In the genomic region with DNA sequence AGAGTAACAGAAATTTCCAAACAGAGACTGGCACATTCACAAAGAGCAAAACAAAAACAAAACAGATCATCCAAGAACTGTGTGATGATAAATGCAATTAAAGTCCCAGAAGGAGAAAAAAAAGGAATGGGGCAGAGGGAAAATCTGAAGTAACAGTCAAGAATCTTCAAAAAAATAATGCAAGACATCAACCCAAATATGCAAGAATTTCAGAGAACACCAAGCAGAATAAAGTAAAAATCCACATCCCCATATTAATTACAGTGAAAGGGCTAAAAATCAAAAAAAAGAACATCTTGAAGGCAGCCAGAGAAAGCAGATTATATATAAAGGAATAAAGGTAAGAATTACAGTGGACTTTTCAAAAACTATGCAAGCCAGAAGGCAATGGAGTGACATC, we compare ENCODE assay signal across 14 cellular contexts.
DNase-seq lines count a peak whose midpoint lies in the region; ATAC-seq and TF ChIP-seq lines count a peak whose summit lies in the region.
"Had no signal": no experiment of that assay in that cellular context is flagged by ENCODE, and none has a peak within 500 bp of the region (broad histone marks: within the 10 kb centered on the region; RNA-seq: fewer than 3 reads in every experiment).

No MANE protein-coding gene starts in this region.

- CTCF ChIA-PET in HEK293 (lab: Yijun Ruan, JAX) = no interaction called here
- CTCF ChIA-PET in WTC11 (lab: Charles Lee) = no interaction called here

- peaks cover 29% of the 10 kb centered on the region for H4K20me1 ChIP-seq in neural progenitor cell (ENCODE audit: low read depth)

- no peak overlapping the region for H3K9ac ChIP-seq in neural progenitor cell

- no peak for ATAC-seq in WTC11
- no peak for ATAC-seq in stimulated activated effector memory CD8-positive, alpha-beta T cell treated with anti-CD3 and anti-CD28 coated beads, Interleukin-12 subunit alpha, Interleukin-12 subunit beta, amount 100 ng/mL, for 72 hours
- no peak for ATAC-seq in HG02642 (IDR thresholded peaks at IDR 0.05; ENCODE audit: poor library complexity, unreplicated experiment)
- ATAC-seq: A549 had no signal

- POLR2A ChIA-PET in HEK293 (lab: Yijun Ruan, JAX) = no interaction called here
- POLR2A ChIA-PET in WTC11 (lab: Charles Lee) = no interaction called here

- no peak overlapping the region for H3K4me2 ChIP-seq in neural progenitor cell
- H3K4me2 ChIP-seq: A549 had no signal

- H3K27me3 Mint-ChIP-seq in WTC11 (ENCODE audit: low read depth) = no peaks in the 10 kb centered on the region
- no peaks in the 10 kb centered on the region for H3K27me3 Mint-ChIP-seq in neural progenitor cell (ENCODE audit: insufficient read depth, low read depth)
- H3K27me3 Mint-ChIP-seq: CD8-positive, alpha-beta memory T cell had no signal

- H3F3A ChIP-seq in neural progenitor cell (ENCODE audit: low read depth) = peaks cover 4% of the 10 kb centered on the region

- H3K27ac Mint-ChIP-seq in WTC11 (peak overlapping the region; percentile 76), neural progenitor cell (no peak overlapping the region)
- H3K27ac Mint-ChIP-seq in stimulated activated effector memory CD8-positive, alpha-beta T cell treated with anti-CD3 and anti-CD28 coated beads, Interleukin-12 subunit alpha, Interleukin-12 subunit beta, amount 100 ng/mL, for 72 hours = peak overlapping the region; percentile 38

- H3K36me3 ChIP-seq in HEK293 (ENCODE audit: control insufficient read depth in 2 of 2, insufficient read depth in 1 of 2, low read length in 2 of 2) (peaks cover 0 to 8% of the 10 kb centered on the region in 2 experiments; a peak in 1 of 3 replicates), neural progenitor cell (no peaks in the 10 kb centered on the region)
- H3K36me3 ChIP-seq: BE2C had no signal

- H3K4me3 ChIP-seq in HEK293 (ENCODE audit: low read depth, low read length) (no peak overlapping the region), neural progenitor cell (no peak overlapping the region)
- H3K4me3 ChIP-seq: A549 had no signal

- no peaks in the 10 kb centered on the region for H3K27me3 ChIP-seq in neural progenitor cell
- H3K27me3 ChIP-seq: BE2C had no signal

- H3K27ac ChIP-seq in HEK293 (ENCODE audit: extremely low read depth, low read depth, low read length) (no peak overlapping the region), neural progenitor cell (no peak overlapping the region)
- H3K27ac ChIP-seq: A549, C4-2B had no signal

- no peak for TF ChIP-seq CTCF in HEK293 (tag by site-specific recombination; IDR thresholded peaks at IDR 0.05)
- no peak for TF ChIP-seq CTCF in WTC11 (IDR thresholded peaks at IDR 0.05)
- no peak for TF ChIP-seq CTCF in neural progenitor cell (IDR thresholded peaks at IDR 0.05)

- peaks cover 12% of the 10 kb centered on the region; the same call in 1 of the 2 replicates for H3K36me3 Mint-ChIP-seq in WTC11
- H3K36me3 Mint-ChIP-seq in stimulated activated effector memory CD8-positive, alpha-beta T cell treated with anti-CD3 and anti-CD28 coated beads, Interleukin-12 subunit alpha, Interleukin-12 subunit beta, amount 100 ng/mL, for 72 hours = peaks cover 39% of the 10 kb centered on the region
- peaks cover 43% of the 10 kb centered on the region for H3K36me3 Mint-ChIP-seq in neural progenitor cell

- H3K4me1 Mint-ChIP-seq in WTC11 (peaks cover 41% of the 10 kb centered on the region), neural progenitor cell (peaks cover 4% of the 10 kb centered on the region)
- H3K4me1 Mint-ChIP-seq in stimulated activated effector memory CD8-positive, alpha-beta T cell treated with anti-CD3 and anti-CD28 coated beads, Interleukin-12 subunit alpha, Interleukin-12 subunit beta, amount 100 ng/mL, for 72 hours = peaks cover 33% of the 10 kb centered on the region

- peaks cover 98% of the 10 kb centered on the region for H3K79me2 ChIP-seq in neural progenitor cell (ENCODE audit: low read depth)

- H2AFZ ChIP-seq in neural progenitor cell (replicated peaks) = no peak overlapping the region

- no peak for DNase-seq in WTC11 (ENCODE audit: low spot score)
- peak; percentile 15 for DNase-seq in fibroblast of gingiva (ENCODE audit: low read depth)
- no peak for DNase-seq in stimulated activated effector memory CD8-positive, alpha-beta T cell treated with anti-CD3 and anti-CD28 coated beads, Interleukin-12 subunit alpha, Interleukin-12 subunit beta, amount 100 ng/mL, for 72 hours (ENCODE audit: low spot score in 2 of 2)
- no peak for DNase-seq in stimulated activated CD4-positive, alpha-beta T cell treated with anti-CD3 and anti-CD28 coated beads, Interleukin-12 subunit alpha, Interleukin-12 subunit beta, amount 100 ng/mL, for 4 hours
- DNase-seq in neural progenitor cell (ENCODE audit: low spot score) = no peak
- DNase-seq: BE2C; CD8-positive, alpha-beta memory T cell; DMS53; GF-D8; HCEC 1CT had no signal

- H3K9me3 ChIP-seq in HEK293 (ENCODE audit: control insufficient read depth, insufficient read depth, low read depth, low read length) (no peaks in the 10 kb centered on the region), neural progenitor cell (ENCODE audit: low read depth) (no peaks in the 10 kb centered on the region)
- H3K9me3 ChIP-seq: A549, BE2C had no signal

- no peak overlapping the region for H3K4me3 Mint-ChIP-seq in WTC11
- no peak overlapping the region for H3K4me3 Mint-ChIP-seq in stimulated activated effector memory CD8-positive, alpha-beta T cell treated with anti-CD3 and anti-CD28 coated beads, Interleukin-12 subunit alpha, Interleukin-12 subunit beta, amount 100 ng/mL, for 72 hours
- H3K4me3 Mint-ChIP-seq in neural progenitor cell = no peak overlapping the region

- H3K9me3 Mint-ChIP-seq in WTC11 (no peaks in the 10 kb centered on the region), neural progenitor cell (peaks cover 2% of the 10 kb centered on the region)
- H3K9me3 Mint-ChIP-seq in stimulated activated effector memory CD8-positive, alpha-beta T cell treated with anti-CD3 and anti-CD28 coated beads, Interleukin-12 subunit alpha, Interleukin-12 subunit beta, amount 100 ng/mL, for 72 hours = no peaks in the 10 kb centered on the region
- H3K9me3 Mint-ChIP-seq: CD8-positive, alpha-beta memory T cell had no signal

- H3K4me1 ChIP-seq in HEK293 (ENCODE audit: control insufficient read depth, insufficient read depth, low read length) (no peaks in the 10 kb centered on the region), neural progenitor cell (peaks cover 18% of the 10 kb centered on the region)
- H3K4me1 ChIP-seq: A549, BE2C had no signal

TF ChIP-seq in HEK293, 187 proteins besides CTCF, POLR2A, EP300 and RAD21:
- TF ChIP-seq ZNF558 (tag by site-specific recombination; IDR thresholded peaks at IDR 0.05) (peak; percentile 93), FEZF1 (tag by site-specific recombination; IDR thresholded peaks at IDR 0.05) (no peak)

TF ChIP-seq in WTC11, 78 proteins besides CTCF, POLR2A, EP300 and RAD21 (continues in another document):
- TF ChIP-seq NR1H2 (CRISPR knock-in tag; IDR thresholded peaks at IDR 0.05) (no peak), JAZF1 (CRISPR knock-in tag; IDR thresholded peaks at IDR 0.05) (no peak), NR3C1 (CRISPR knock-in tag; conservative IDR thresholded peaks at IDR 0.05; ENCODE audit: low read depth) (no peak), CREM (CRISPR knock-in tag; IDR thresholded peaks at IDR 0.05) (no peak)
- TF ChIP-seq, protein P1, sequence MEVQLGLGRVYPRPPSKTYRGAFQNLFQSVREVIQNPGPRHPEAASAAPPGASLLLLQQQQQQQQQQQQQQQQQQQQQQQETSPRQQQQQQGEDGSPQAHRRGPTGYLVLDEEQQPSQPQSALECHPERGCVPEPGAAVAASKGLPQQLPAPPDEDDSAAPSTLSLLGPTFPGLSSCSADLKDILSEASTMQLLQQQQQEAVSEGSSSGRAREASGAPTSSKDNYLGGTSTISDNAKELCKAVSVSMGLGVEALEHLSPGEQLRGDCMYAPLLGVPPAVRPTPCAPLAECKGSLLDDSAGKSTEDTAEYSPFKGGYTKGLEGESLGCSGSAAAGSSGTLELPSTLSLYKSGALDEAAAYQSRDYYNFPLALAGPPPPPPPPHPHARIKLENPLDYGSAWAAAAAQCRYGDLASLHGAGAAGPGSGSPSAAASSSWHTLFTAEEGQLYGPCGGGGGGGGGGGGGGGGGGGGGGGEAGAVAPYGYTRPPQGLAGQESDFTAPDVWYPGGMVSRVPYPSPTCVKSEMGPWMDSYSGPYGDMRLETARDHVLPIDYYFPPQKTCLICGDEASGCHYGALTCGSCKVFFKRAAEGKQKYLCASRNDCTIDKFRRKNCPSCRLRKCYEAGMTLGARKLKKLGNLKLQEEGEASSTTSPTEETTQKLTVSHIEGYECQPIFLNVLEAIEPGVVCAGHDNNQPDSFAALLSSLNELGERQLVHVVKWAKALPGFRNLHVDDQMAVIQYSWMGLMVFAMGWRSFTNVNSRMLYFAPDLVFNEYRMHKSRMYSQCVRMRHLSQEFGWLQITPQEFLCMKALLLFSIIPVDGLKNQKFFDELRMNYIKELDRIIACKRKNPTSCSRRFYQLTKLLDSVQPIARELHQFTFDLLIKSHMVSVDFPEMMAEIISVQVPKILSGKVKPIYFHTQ (CRISPR knock-in tag; IDR thresholded peaks at IDR 0.05) = no peak
